Comparison of ENCODE assay signal across 1 cellular context in the genomic region with DNA sequence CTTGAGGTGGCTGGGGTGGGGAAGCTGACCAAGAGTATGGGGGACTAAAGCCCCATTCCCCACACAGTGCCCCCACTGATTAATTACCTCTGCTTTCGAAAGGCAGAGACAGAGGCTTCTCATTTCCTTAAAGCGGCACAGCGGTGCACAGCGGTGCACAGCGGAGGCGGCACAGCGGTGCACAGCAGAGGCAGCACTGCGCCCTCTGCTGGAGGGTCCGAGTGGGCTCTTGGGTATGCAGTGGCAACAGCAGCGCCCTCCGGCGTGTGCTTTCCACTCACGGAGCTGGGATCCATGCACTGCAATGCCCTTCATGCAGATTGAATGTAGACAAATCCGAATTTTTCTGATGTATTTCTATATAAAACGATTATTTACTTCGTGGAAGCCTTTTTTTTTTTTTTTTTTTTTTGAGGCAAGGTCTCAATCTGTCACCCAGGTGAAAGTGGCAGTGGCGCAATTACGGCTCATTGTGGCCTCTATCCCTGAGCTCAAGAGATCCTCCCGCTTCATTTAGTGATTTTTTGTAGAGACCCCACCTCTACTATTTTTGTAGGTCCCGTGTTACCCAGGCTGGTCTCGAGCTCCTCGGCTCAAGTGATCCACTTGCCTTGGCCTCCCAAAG.
TF ChIP-seq lines count a peak whose summit lies in the region.

No MANE protein-coding gene starts in this region.

TF ChIP-seq in HEK293, 187 proteins besides CTCF, POLR2A, EP300 and RAD21 (continued from another document):
- peak; percentile 70 for TF ChIP-seq ZFHX2 (tag by site-specific recombination; conservative IDR thresholded peaks at IDR 0.05)
- TF ChIP-seq ZIC2 (tag by site-specific recombination; IDR thresholded peaks at IDR 0.05): peak; percentile 92
- no peak for TF ChIP-seq ZNF24 (tag by site-specific recombination; IDR thresholded peaks at IDR 0.05)
- TF ChIP-seq TCF7L2 (IDR thresholded peaks at IDR 0.05; ENCODE audit: borderline replicate concordance, low read depth, low read length): no peak
- no peak for TF ChIP-seq ZNF510 (tag by site-specific recombination; IDR thresholded peaks at IDR 0.05; ENCODE audit: insufficient replicate concordance)
- no peak for TF ChIP-seq ZNF350 (tag by site-specific recombination; IDR thresholded peaks at IDR 0.05)
- peak; percentile 72; the same call in 1 of the 2 replicates for TF ChIP-seq ZNF140 (tag by site-specific recombination; IDR thresholded peaks at IDR 0.05)
- TF ChIP-seq ZNF423 (tag by site-specific recombination; IDR thresholded peaks at IDR 0.05): no peak
- TF ChIP-seq ZNF654 (tag by site-specific recombination; IDR thresholded peaks at IDR 0.05; ENCODE audit: low read depth): peak; percentile 27
- TF ChIP-seq GLIS1 (tag by site-specific recombination; IDR thresholded peaks at IDR 0.05): no peak
- TF ChIP-seq ZNF394 (tag by site-specific recombination; IDR thresholded peaks at IDR 0.05; ENCODE audit: borderline replicate concordance): no peak
- TF ChIP-seq, protein P1, sequence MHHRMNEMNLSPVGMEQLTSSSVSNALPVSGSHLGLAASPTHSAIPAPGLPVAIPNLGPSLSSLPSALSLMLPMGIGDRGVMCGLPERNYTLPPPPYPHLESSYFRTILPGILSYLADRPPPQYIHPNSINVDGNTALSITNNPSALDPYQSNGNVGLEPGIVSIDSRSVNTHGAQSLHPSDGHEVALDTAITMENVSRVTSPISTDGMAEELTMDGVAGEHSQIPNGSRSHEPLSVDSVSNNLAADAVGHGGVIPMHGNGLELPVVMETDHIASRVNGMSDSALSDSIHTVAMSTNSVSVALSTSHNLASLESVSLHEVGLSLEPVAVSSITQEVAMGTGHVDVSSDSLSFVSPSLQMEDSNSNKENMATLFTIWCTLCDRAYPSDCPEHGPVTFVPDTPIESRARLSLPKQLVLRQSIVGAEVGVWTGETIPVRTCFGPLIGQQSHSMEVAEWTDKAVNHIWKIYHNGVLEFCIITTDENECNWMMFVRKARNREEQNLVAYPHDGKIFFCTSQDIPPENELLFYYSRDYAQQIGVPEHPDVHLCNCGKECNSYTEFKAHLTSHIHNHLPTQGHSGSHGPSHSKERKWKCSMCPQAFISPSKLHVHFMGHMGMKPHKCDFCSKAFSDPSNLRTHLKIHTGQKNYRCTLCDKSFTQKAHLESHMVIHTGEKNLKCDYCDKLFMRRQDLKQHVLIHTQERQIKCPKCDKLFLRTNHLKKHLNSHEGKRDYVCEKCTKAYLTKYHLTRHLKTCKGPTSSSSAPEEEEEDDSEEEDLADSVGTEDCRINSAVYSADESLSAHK (tag by site-specific recombination; IDR thresholded peaks at IDR 0.05): no peak
- TF ChIP-seq EGR2 (tag by site-specific recombination; IDR thresholded peaks at IDR 0.05; ENCODE audit: low read depth): peak; percentile 19; the same call in 1 of the 2 replicates
- TF ChIP-seq ZNF670 (tag by site-specific recombination; IDR thresholded peaks at IDR 0.05; ENCODE audit: low read depth): no peak
- no peak for TF ChIP-seq ZNF529 (tag by site-specific recombination; IDR thresholded peaks at IDR 0.05; ENCODE audit: insufficient replicate concordance)
- peak; percentile 76; the same call in 1 of the 2 replicates for TF ChIP-seq ZNF792 (tag by site-specific recombination; IDR thresholded peaks at IDR 0.05)
- TF ChIP-seq ZNF768 (tag by site-specific recombination; IDR thresholded peaks at IDR 0.05): peak; percentile 100
- no peak for TF ChIP-seq ZNF521 (tag by site-specific recombination; IDR thresholded peaks at IDR 0.05)
